Comparison of ENCODE assay signal across 18 cellular contexts in genomic region chr6:6912841-6913240, GRCh38.
DNase-seq lines count a peak whose midpoint lies in the region; ATAC-seq and TF ChIP-seq lines count a peak whose summit lies in the region.
"Had no signal": no experiment of that assay in that cellular context is flagged by ENCODE, and none has a peak within 500 bp of the region (broad histone marks: within the 10 kb centered on the region; RNA-seq: fewer than 3 reads in every experiment).

No MANE protein-coding gene starts in this region.

- in situ Hi-C loops in gastrocnemius medialis (cut with MboI; ENCODE audit: low sequenced_read_pairs in 4 of 4): loop anchor here in 3 of 4 donors (25.0 kb wide), 2 partner anchors 176 to 324 kb away; no protein-coding TSS in a partner anchor

- H3K4me1 Mint-ChIP-seq in glutamatergic neuron (ENCODE audit: low read depth, unreplicated experiment): peaks cover 17% of the 10 kb centered on the region

- H3K36me3 Mint-ChIP-seq in glutamatergic neuron (ENCODE audit: unreplicated experiment): no peaks in the 10 kb centered on the region

- H3K27me3 ChIP-seq in gastrocnemius medialis: no peaks in the 10 kb centered on the region
- H3K27me3 ChIP-seq: SJSA1 had no signal

- no peak for ATAC-seq in gastrocnemius medialis
- no peak for ATAC-seq in GM21367 (IDR thresholded peaks at IDR 0.05; ENCODE audit: unreplicated experiment)
- ATAC-seq: GM23338, HepG2 had no signal

- intact Hi-C loops in gastrocnemius medialis (cut with DNase I; ENCODE audit: low total_unique reads): no loop called here

- peak overlapping the region; percentile 24 to 96 (median 44) for H3K27ac ChIP-seq in gastrocnemius medialis
- H3K27ac ChIP-seq: KMS-11, SJSA1 had no signal

- no peak overlapping the region for H3K4me3 ChIP-seq in gastrocnemius medialis
- H3K4me3 ChIP-seq: GM23338, SJSA1 had no signal

- DNase-seq in DMS 273 treated with DMSO at 0.1 percent for 48 hours (lab: John Stamatoyannopoulos, UW) (peak; percentile 41), NCI-H82 treated with DMSO at 0.1 percent for 48 hours (lab: John Stamatoyannopoulos, UW; ENCODE audit: unreplicated experiment) (peak; percentile 27), glutamatergic neuron (no peak), gastrocnemius medialis (no peak), globus pallidus (ENCODE audit: low spot score) (no peak), NCI-H345 treated with DMSO at 0.1 percent for 48 hours (lab: John Stamatoyannopoulos, UW; ENCODE audit: unreplicated experiment) (no peak)
- DNase-seq: CD4-positive, alpha-beta T cell; DMS79; NCI-H1092; NCI-H226; NCI-H526 treated with DMSO at 0.1 percent for 48 hours; OCI-M1; RPMI8226 had no signal

- no peaks in the 10 kb centered on the region for H3K36me3 ChIP-seq in gastrocnemius medialis
- H3K36me3 ChIP-seq: SJSA1 had no signal

- no peaks in the 10 kb centered on the region for H3K9me3 ChIP-seq in gastrocnemius medialis
- H3K9me3 ChIP-seq: SJSA1 had no signal

- TF ChIP-seq POLR2A in gastrocnemius medialis (IDR thresholded peaks at IDR 0.05): no peak

- no peak for TF ChIP-seq CTCF in glutamatergic neuron (IDR thresholded peaks at IDR 0.05; ENCODE audit: partially characterized antibody, unreplicated experiment)
- TF ChIP-seq CTCF in gastrocnemius medialis (IDR thresholded peaks at IDR 0.05 in 4 of 5, conservative IDR thresholded peaks at IDR 0.05 in 1 of 5): no peak

- H3K4me3 Mint-ChIP-seq in glutamatergic neuron (ENCODE audit: unreplicated experiment): no peak overlapping the region
- H3K4me3 Mint-ChIP-seq: CD4-positive, alpha-beta T cell; GM23338 had no signal

- H3K27me3 Mint-ChIP-seq in glutamatergic neuron (ENCODE audit: unreplicated experiment): peaks cover 1% of the 10 kb centered on the region
- H3K27me3 Mint-ChIP-seq: CD4-positive, alpha-beta T cell had no signal

- peak overlapping the region; percentile 46 for H3K27ac Mint-ChIP-seq in glutamatergic neuron (ENCODE audit: unreplicated experiment)
- H3K27ac Mint-ChIP-seq: CD4-positive, alpha-beta T cell; GM23338 had no signal

- no peaks in the 10 kb centered on the region for H3K9me3 Mint-ChIP-seq in glutamatergic neuron (ENCODE audit: unreplicated experiment)
- H3K9me3 Mint-ChIP-seq: CD4-positive, alpha-beta T cell; GM23338 had no signal

- peaks cover 26 to 51% of the 10 kb centered on the region in 2 donors for H3K4me1 ChIP-seq in gastrocnemius medialis
- H3K4me1 ChIP-seq: SJSA1 had no signal

Comparison
In these comparisons a context has a peak if more than half of its experiments do, and no peak if none do; other contexts are left out.
1. DNase-seq: peak in DMS 273 treated with DMSO at 0.1 percent for 48 hours (single experiment) and NCI-H82 treated with DMSO at 0.1 percent for 48 hours (single experiment); none in glutamatergic neuron (single experiment), gastrocnemius medialis (0 of 2), globus pallidus (single experiment) and NCI-H345 treated with DMSO at 0.1 percent for 48 hours (single experiment).